In the genomic region with DNA sequence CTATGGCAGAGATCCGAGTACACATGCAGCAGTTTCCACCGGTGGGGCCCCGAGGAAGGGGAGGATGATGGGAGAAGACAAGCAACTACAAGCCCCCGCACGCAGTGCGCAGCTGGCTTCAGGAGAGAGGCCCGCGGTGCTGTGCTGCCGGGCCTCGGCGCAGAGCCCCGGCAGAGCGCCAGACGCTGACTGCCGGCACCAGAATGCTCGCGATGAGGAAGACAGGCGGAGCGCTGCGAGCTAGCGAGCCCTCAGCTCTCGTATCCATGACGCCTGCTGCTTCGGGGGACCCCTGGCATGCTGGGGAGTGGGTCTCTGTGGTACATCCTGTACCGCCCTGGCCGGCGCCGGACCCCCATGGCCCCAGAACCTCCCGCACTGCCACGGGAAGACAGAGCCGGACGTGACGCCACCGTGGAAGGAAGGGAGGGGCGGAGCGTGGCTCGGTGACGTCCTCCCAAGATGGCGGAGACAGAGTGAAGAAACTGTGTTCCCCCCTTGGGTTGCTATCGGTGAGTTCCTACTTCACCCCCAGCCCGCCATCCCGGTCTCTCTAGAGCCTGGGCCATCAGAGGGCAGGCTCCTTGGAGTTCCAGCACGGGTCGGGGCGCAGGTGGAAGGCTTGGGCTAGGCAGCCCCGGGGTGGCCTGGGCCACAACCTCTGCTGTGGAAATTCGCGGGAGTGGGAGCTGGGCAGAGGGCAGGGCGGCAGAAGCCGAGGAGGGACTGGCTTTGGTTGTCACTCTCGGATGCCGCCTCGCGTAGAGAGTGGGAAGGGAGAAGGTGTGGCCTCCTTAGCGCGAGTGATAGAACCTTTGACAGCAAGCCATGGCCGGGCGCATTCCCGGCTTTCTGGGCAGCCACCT, we compare ENCODE assay signal across 8 cellular contexts. TPM values are rescaled to one million over a fixed set of nuclear protein-coding genes. Genes with fewer than 3 reads are reported as not detected.
DNase-seq lines count a peak whose midpoint lies in the region; ATAC-seq lines count a peak whose summit lies in the region.

A gene (plus strand): TSS at position 446 of the 866 bp plus-strand sequence. CDS start 900 bp downstream, outside the sequence.

- intact Hi-C loops in left colon (cut with DNase I, micrococcal nuclease) = no loop called here

- H3K27ac ChIP-seq in cingulate gyrus (ENCODE audit: low read depth, low read length) = peak within 1 kb of the TSS; percentile 100

- ATAC-seq in GM19043 (IDR thresholded peaks at IDR 0.05; ENCODE audit: low read depth, unreplicated experiment) (peak; percentile 80), HG03378 (IDR thresholded peaks at IDR 0.05; ENCODE audit: unreplicated experiment) (peak; percentile 84), left colon (peak; percentile 86)

- DNase-seq in AML-193 (lab: John Stamatoyannopoulos, UW) (peak; percentile 90 to 91), NCI-H524 (lab: John Stamatoyannopoulos, UW) (peak; percentile 82 to 92), left colon (peak; percentile 91 to 95)
- DNase-seq in activated CD4-positive, alpha-beta T cell treated with anti-CD3 and anti-CD28 coated beads for 4 hours = peak; percentile 90 to 91
- DNase-seq in stimulated activated CD4-positive, alpha-beta T cell treated with anti-CD3 and anti-CD28 coated beads, Interleukin-2, amount 100 ng/mL, for 24 hours = peak; percentile 92 to 93

RNA-seq across cellular contexts. Expression of the gene that starts here (rescaled TPM):
- total RNA-seq in left colon = 10 to 100 TPM; 10.3 to 12.0 TPM

Comparison
In these comparisons a context has a peak if more than half of its experiments do, and no peak if none do; other contexts are left out.
1. Peak in every context shown above with its lines: DNase-seq, ATAC-seq and H3K27ac ChIP-seq.